ENCODE assay signal across 9 cellular contexts in the genomic region with DNA sequence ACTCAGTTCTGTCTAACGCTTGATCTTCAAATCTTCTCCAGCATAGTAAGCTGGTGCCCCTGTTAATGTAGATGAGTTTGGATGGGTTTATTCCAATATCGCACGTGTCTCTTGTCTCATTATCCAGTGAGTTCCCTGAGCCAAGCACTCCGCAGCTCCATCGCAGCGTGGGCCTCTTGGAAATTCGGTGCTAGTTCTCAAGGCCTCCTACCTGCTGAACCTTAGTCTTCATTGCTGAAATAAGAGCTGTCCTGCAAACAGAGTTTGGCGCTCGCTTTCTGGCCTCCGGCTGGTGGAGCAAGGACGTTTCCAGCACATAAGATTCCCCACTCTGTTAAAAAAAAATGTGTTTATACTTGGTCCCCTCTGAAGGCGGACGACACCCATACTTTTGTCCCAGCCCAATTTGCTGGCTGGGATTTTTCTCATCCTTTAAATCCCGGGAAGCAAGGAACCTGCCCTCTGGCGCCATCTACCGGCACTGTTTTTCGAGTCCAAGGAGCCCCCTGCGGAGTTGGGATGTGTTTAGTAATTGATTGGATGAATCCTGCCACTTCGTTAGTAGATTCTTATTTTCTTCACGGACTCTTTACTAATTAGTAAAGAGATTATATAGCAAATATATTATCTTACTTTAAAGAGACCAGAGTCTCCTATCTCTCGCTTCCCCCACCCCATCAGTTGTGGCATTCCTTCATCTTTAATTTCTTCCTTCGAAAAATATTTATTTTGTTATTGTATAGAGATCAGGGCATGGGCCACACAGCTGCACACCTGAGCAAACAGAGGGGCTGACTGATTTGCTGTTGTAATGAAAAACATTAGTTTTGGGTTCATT. TPM values are rescaled to one million over a fixed set of nuclear protein-coding genes. Genes with fewer than 3 reads are reported as not detected.
DNase-seq lines count a peak whose midpoint lies in the region; ATAC-seq and TF ChIP-seq lines count a peak whose summit lies in the region.
"Had no signal": no experiment of that assay in that cellular context is flagged by ENCODE, and none has a peak within 500 bp of the region (broad histone marks: within the 10 kb centered on the region; RNA-seq: fewer than 3 reads in every experiment).

No MANE protein-coding gene starts in this region.

- CTCF ChIA-PET in CD4-positive, alpha-beta T cell (lab: Charles Lee), result no interaction called here
- CTCF ChIA-PET in MCF 10A (lab: Yijun Ruan, JAX), result interaction anchor here (0.6 to 4.9 kb wide), 20 partner anchors 8 to 1046 kb away, joined by 3 to 47 read pairs (median 4); partner anchors contain the start of gene HOOK1

- H3K27me3 ChIP-seq in CD4-positive, alpha-beta T cell (ENCODE audit: control insufficient read depth, insufficient read depth, low read length), result no peaks in the 10 kb centered on the region
- no peaks in the 10 kb centered on the region for H3K27me3 ChIP-seq in SJSA1 (replicated peaks)

- no TSS peak for BruUV-seq in MCF 10A (replicated peaks; lab: Mats Ljungman, UMichigan)

- H3K36me3 Mint-ChIP-seq in CD4-positive, alpha-beta T cell (ENCODE audit: low read depth), result no peaks in the 10 kb centered on the region
- H3K36me3 Mint-ChIP-seq in MCF 10A (ENCODE audit: insufficient read depth, unreplicated experiment), result no peaks in the 10 kb centered on the region

- H3K4me3 Mint-ChIP-seq in CD4-positive, alpha-beta T cell, result no peak overlapping the region
- no peak overlapping the region for H3K4me3 Mint-ChIP-seq in MCF 10A (ENCODE audit: unreplicated experiment)
- H3K4me3 Mint-ChIP-seq: naive thymus-derived CD4-positive, alpha-beta T cell had no signal

- peaks cover 33% of the 10 kb centered on the region for H3K4me1 ChIP-seq in SJSA1 (replicated peaks)

- H3K4me3 ChIP-seq in SJSA1, result no peak overlapping the region

- H3K27ac ChIP-seq in CD4-positive, alpha-beta T cell (ENCODE audit: low read depth, low read length), result no peak overlapping the region
- no peak overlapping the region for H3K27ac ChIP-seq in SJSA1

- DNase-seq in CD4-positive, alpha-beta T cell, result peak in 7 of 10 experiments; percentile 8 to 45 (median 12)
- DNase-seq in HT-29 (ENCODE audit: low spot score), result peak; percentile 82
- DNase-seq in SJSA1 (ENCODE audit: low read depth in 1 of 2, low spot score in 2 of 2), result peak; percentile 70 to 82
- peak; percentile 78 for DNase-seq in MCF 10A (ENCODE audit: unreplicated experiment)
- peak; percentile 83 for DNase-seq in inferior parietal cortex (ENCODE audit: extremely low spot score)
- peak; percentile 28 to 36 for DNase-seq in stimulated activated CD4-positive, alpha-beta T cell treated with anti-CD3 and anti-CD28 coated beads, Interleukin-1b, Interleukin-23, amount 100 ng/mL, for 4 hours (ENCODE audit: low read depth in 2 of 2)

- no peaks in the 10 kb centered on the region for H3K27me3 Mint-ChIP-seq in CD4-positive, alpha-beta T cell
- no peaks in the 10 kb centered on the region for H3K27me3 Mint-ChIP-seq in MCF 10A (ENCODE audit: insufficient read depth, unreplicated experiment)

- no peaks in the 10 kb centered on the region for H3K9me3 ChIP-seq in CD4-positive, alpha-beta T cell (ENCODE audit: control insufficient read depth, low read length)
- H3K9me3 ChIP-seq in SJSA1 (replicated peaks), result no peaks in the 10 kb centered on the region

- no peak for ATAC-seq in CD4-positive, alpha-beta T cell (ENCODE audit: poor library complexity)
- ATAC-seq in HG03439 (IDR thresholded peaks at IDR 0.05; ENCODE audit: unreplicated experiment), result no peak
- ATAC-seq in GM21423 (IDR thresholded peaks at IDR 0.05; ENCODE audit: unreplicated experiment), result no peak
- ATAC-seq: naive thymus-derived CD4-positive, alpha-beta T cell had no signal

- POLR2A ChIA-PET in CD4-positive, alpha-beta T cell (lab: Charles Lee), result no interaction called here
- POLR2A ChIA-PET in MCF 10A (lab: Yijun Ruan, JAX), result interaction anchor here (0.5 to 3.0 kb wide), 4 partner anchors 11 to 676 kb away, joined by 3 to 20 read pairs (median 3); no protein-coding TSS in a partner anchor

- no peak overlapping the region for H3K27ac Mint-ChIP-seq in CD4-positive, alpha-beta T cell
- H3K27ac Mint-ChIP-seq in MCF 10A (ENCODE audit: low read depth, unreplicated experiment), result no peak overlapping the region

- H3K4me1 Mint-ChIP-seq in CD4-positive, alpha-beta T cell (ENCODE audit: low read depth), result peaks cover 14% of the 10 kb centered on the region
- H3K4me1 Mint-ChIP-seq in MCF 10A (ENCODE audit: insufficient read depth, unreplicated experiment), result peaks cover 29% of the 10 kb centered on the region

- peak; percentile 86 for TF ChIP-seq CTCF in CD4-positive, alpha-beta T cell (IDR thresholded peaks at IDR 0.05)
- peak; percentile 67 for TF ChIP-seq CTCF in MCF 10A (IDR thresholded peaks at IDR 0.05; ENCODE audit: unreplicated experiment)

- intact Hi-C loops in CD4-positive, alpha-beta T cell (cut with DNase I, micrococcal nuclease), result no loop called here
- intact Hi-C loops in MCF 10A (cut with micrococcal nuclease), result loop anchor here (1.0 to 2.0 kb wide), 4 partner anchors 29 to 990 kb away; no protein-coding TSS in a partner anchor

- H3K36me3 ChIP-seq in SJSA1, result no peaks in the 10 kb centered on the region

- no peaks in the 10 kb centered on the region for H3K9me3 Mint-ChIP-seq in CD4-positive, alpha-beta T cell
- H3K9me3 Mint-ChIP-seq in MCF 10A (ENCODE audit: unreplicated experiment), result no peaks in the 10 kb centered on the region
- H3K9me3 Mint-ChIP-seq: naive thymus-derived CD4-positive, alpha-beta T cell had no signal

RNA-seq across cellular contexts. Expression of gene JUN, which starts 14.7 kb away (rescaled TPM):
- 100 to 1,000 TPM; 585 to 588 TPM for total RNA-seq in CD4-positive, alpha-beta T cell
- total RNA-seq in HT-29 (2014; rRNA removed; shearing (Covaris generic)), result 531 and 547 TPM in 2 replicates
- 80.9 and 102 TPM in 2 replicates for total RNA-seq in SJSA1 (2014; rRNA removed; shearing (Covaris generic))
- 60.6 and 71.5 TPM in 2 replicates for total RNA-seq in MCF 10A (2022)

Comparison
In these comparisons a context has a peak if more than half of its experiments do, and no peak if none do; other contexts are left out.
1. DNase-seq: peak in every context shown above with its lines; median percentile 83 in inferior parietal cortex; 82 in HT-29; 78 in MCF 10A; 76 in SJSA1; 32 in stimulated activated CD4-positive, alpha-beta T cell treated with anti-CD3 and anti-CD28 coated beads, Interleukin-1b, Interleukin-23, amount 100 ng/mL, for 4 hours; 12 in CD4-positive, alpha-beta T cell.